ENCODE assay signal across 9 cellular contexts in the genomic region with DNA sequence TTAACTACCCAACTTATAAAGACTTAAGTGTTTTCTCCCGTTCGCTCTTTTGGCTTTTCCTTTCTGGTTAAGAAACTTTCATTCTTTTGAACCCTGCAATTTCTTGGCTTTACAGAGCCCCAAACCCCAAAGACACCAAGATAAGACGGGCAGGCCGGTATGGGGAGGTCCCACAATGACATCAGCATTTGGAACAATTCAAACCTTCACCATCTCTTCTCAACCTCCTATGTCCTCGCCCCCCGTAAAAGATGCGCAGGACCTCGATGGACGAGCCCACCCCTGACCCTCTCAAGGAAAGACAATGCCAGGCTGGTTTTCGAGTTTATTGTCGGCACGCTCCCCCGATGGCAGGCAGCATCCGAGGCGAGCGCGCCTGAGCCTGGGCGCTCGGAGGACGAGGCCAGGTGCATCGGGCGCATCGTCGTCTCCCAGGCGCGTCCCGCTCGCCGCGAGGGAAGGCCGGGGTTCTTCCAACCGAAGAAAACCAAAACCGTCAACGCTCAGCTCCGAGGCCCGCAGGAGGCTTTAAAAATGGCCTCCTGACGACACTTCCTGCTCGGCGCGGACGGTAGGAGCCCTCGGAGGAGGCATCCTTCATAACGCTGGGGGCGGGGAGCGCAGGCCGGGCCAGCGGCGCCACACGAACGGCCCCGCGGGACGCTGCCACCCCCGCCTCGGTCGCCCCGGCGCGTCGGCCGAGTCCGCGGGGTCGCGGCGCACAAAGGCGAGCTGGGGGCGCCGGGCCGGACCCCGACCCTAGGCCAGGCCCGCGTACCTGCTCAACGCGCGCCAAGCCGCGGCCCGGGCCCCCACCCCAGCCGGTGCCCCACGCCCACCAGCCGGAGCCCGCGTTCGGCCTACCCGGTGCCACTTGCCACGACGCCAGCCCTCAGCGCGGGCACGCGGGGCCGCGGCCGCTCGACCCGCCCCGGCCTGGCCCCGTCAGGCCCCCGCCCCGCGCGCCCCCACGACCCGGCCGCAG. TPM values are rescaled to one million over a fixed set of nuclear protein-coding genes. Genes with fewer than 3 reads are reported as not detected.
A peak's percentile ranks its signal among the peaks of the same experiment; 100 is the strongest.
DNase-seq lines count a peak whose midpoint lies in the region; ATAC-seq, FAIRE-seq and TF ChIP-seq lines count a peak whose summit lies in the region.
"Had no signal": no experiment of that assay in that cellular context is flagged by ENCODE, and none has a peak within 500 bp of the region (broad histone marks: within the 10 kb centered on the region; RNA-seq: fewer than 3 reads in every experiment).

No MANE protein-coding gene starts in this region.

- peak; percentile 43 to 78 (median 60) for DNase-seq in CD8-positive, alpha-beta memory T cell
- peak; percentile 56 for DNase-seq in central memory CD4-positive, alpha-beta T cell
- DNase-seq in left kidney (ENCODE audit: low read depth, low spot score) (peak; percentile 84), RCC 7860 (ENCODE audit: low spot score) (no peak)
- DNase-seq in stimulated activated CD4-positive, alpha-beta T cell treated with anti-CD3 and anti-CD28 coated beads, Interleukin-4, amount 100 ng/mL, for 4 hours: peak; percentile 51 to 52

- peak overlapping the region; percentile 64 for H3K4me3 ChIP-seq in CD8-positive, alpha-beta memory T cell (ENCODE audit: low read length)
- H3K4me3 ChIP-seq in WI38 (ENCODE audit: low read depth, low read length): peak overlapping the region; percentile 65

- peaks cover 0 to 10% (median 0%) of the 10 kb centered on the region in 5 donors for H3K9me3 Mint-ChIP-seq in CD8-positive, alpha-beta memory T cell

- peaks cover 35 to 74% (median 65%) of the 10 kb centered on the region in 3 donors for H3K4me1 Mint-ChIP-seq in CD8-positive, alpha-beta memory T cell

- peaks cover 3% of the 10 kb centered on the region for H3K9me3 ChIP-seq in CD8-positive, alpha-beta memory T cell (ENCODE audit: low read length)

- peak; percentile 54 for ATAC-seq in GM19467 (IDR thresholded peaks at IDR 0.05; ENCODE audit: unreplicated experiment)
- ATAC-seq in HG03571 (IDR thresholded peaks at IDR 0.05; ENCODE audit: unreplicated experiment): peak; percentile 71

- peak overlapping the region; percentile 88 to 94 (median 88) for H3K4me3 Mint-ChIP-seq in CD8-positive, alpha-beta memory T cell

- peaks cover 8% of the 10 kb centered on the region for H3K36me3 ChIP-seq in CD8-positive, alpha-beta memory T cell (ENCODE audit: insufficient read depth, low read length)

- H3K36me3 Mint-ChIP-seq in CD8-positive, alpha-beta memory T cell: peaks cover 21 to 33% (median 23%) of the 10 kb centered on the region in 3 donors

- TF ChIP-seq CTCF in WI38 (IDR thresholded peaks at IDR 0.05; ENCODE audit: low read depth, low read length): no peak

- peaks cover 28% of the 10 kb centered on the region for H3K4me1 ChIP-seq in CD8-positive, alpha-beta memory T cell (ENCODE audit: insufficient read depth, low read length)

- POLR2A ChIA-PET in CD8-positive, alpha-beta memory T cell (lab: Charles Lee): interaction anchor here (0.5 to 1.2 kb wide), 5 partner anchors 16 to 361 kb away, joined by 3 to 4 read pairs (median 3); a partner anchor contains a TSS

- H3K27ac ChIP-seq in CD8-positive, alpha-beta memory T cell (ENCODE audit: low read depth, low read length): peak overlapping the region; percentile 61

- no peaks in the 10 kb centered on the region for H3K27me3 ChIP-seq in CD8-positive, alpha-beta memory T cell (ENCODE audit: insufficient read depth, low read length, poor library complexity, severe bottlenecking)

- H3K27ac Mint-ChIP-seq in CD8-positive, alpha-beta memory T cell: peak overlapping the region; percentile 61 to 95 (median 92)

- CTCF ChIA-PET in CD8-positive, alpha-beta memory T cell (lab: Charles Lee): interaction anchor here (1.6 kb wide), 1 partner anchor 438 kb away, joined by 4 read pairs; no protein-coding TSS in a partner anchor

- no peak for FAIRE-seq in RCC 7860 (lab: Jason Lieb, UNC)
- FAIRE-seq: TTC549 had no signal

- peaks cover 0 to 2% of the 10 kb centered on the region in 2 donors for H3K27me3 Mint-ChIP-seq in CD8-positive, alpha-beta memory T cell

RNA-seq across cellular contexts. Expression of a gene that starts 0.7 kb away (rescaled TPM):
- 10 to 100 TPM; 15.1 to 18.7 TPM for total RNA-seq in CD8-positive, alpha-beta memory T cell
- polyA plus RNA-seq in CD8-positive, alpha-beta memory T cell: 7.5 TPM
